2 cellular contexts compared by ENCODE assay signal in genomic region chr6:29071831-29072723, GRCh38.
A peak's percentile ranks its signal among the peaks of the same experiment; 100 is the strongest.
TF ChIP-seq lines count a peak whose summit lies in the region.

No MANE protein-coding gene starts in this region.

TF ChIP-seq in GM23338, 12 proteins besides CTCF, POLR2A, EP300 and RAD21:
- TF ChIP-seq NANOG (IDR thresholded peaks at IDR 0.05; ENCODE audit: borderline replicate concordance): no peak
- TF ChIP-seq CREB1 (CRISPR knock-in tag; IDR thresholded peaks at IDR 0.05; ENCODE audit: low read depth): 0 out of 2 replicates have a peak, but pooled peaks have one; percentile 19

TF ChIP-seq in H1, 55 proteins besides CTCF, POLR2A, EP300 and RAD21:
- TF ChIP-seq HDAC2 (IDR thresholded peaks at IDR 0.05; ENCODE audit: borderline replicate concordance in 1 of 2, low read depth in 2 of 2, low read length in 2 of 2) (no peak), ATF3 (IDR thresholded peaks at IDR 0.05; ENCODE audit: insufficient read depth, low read depth, low read length) (peak; percentile 37; the same call in 1 of the 2 replicates), GABPA (IDR thresholded peaks at IDR 0.05; ENCODE audit: borderline replicate concordance, insufficient read depth, low read length) (no peak), MAFK (IDR thresholded peaks at IDR 0.05; ENCODE audit: low read depth, low read length) (peak; percentile 62; the same call in 1 of the 2 replicates), MAX (IDR thresholded peaks at IDR 0.05) (peak; percentile 24; the same call in 1 of the 2 replicates), ZNF274 (IDR thresholded peaks at IDR 0.05; ENCODE audit: borderline replicate concordance, extremely low read depth, low read length) (no peak), BACH1 (IDR thresholded peaks at IDR 0.05; ENCODE audit: low read length) (peak; percentile 52), CBX8 (IDR thresholded peaks at IDR 0.05; ENCODE audit: borderline replicate concordance, low read depth, low read length) (no peak)
